11 cellular contexts compared by ENCODE assay signal in the genomic region with DNA sequence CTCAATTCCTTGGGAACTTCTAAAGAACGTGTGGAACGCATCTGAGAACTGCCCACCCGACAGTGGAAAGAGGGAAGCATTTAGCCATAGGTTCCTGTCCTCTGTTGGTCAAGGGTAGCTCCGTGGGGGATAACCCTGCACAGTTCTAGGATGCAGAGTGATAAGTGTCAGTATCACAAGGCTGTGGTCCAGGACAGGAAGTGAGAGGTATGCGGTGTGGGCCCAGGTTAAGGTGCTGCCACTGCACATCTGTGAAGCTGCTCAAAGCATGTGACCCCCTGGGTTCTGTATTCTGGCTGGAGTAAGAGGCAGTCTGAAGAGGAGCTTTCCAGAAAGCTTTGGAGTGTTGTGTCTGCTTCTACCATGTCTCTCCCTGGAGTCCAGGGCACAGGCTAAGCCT. TPM values are rescaled to one million over a fixed set of nuclear protein-coding genes. Genes with fewer than 3 reads are reported as not detected.
DNase-seq lines count a peak whose midpoint lies in the region; ATAC-seq and TF ChIP-seq lines count a peak whose summit lies in the region.
"Had no signal": no experiment of that assay in that cellular context is flagged by ENCODE, and none has a peak within 500 bp of the region (broad histone marks: within the 10 kb centered on the region; RNA-seq: fewer than 3 reads in every experiment).

No MANE protein-coding gene starts in this region.

- POLR2A ChIA-PET in activated B cell treated with CpG ODN at 0.5 μM for 24 hours (lab: Charles Lee) (interaction anchor here (0.6 to 4.9 kb wide), 3 partner anchors 13 to 47 kb away, joined by 5 to 18 read pairs (median 6); no protein-coding TSS in a partner anchor), A673 (lab: Charles Lee; ENCODE audit: low non-redundant PET) (no interaction called here)

- H3K4me1 ChIP-seq in A673 (ENCODE audit: insufficient read depth, low read length, poor library complexity, severe bottlenecking), result peaks cover 59% of the 10 kb centered on the region

- intact Hi-C loops in activated B cell treated with CpG ODN at 0.5 μM for 24 hours (cut with micrococcal nuclease) (no loop called here), A673 (cut with micrococcal nuclease; ENCODE audit: unreplicated experiment) (no loop called here), left ventricle myocardium superior (cut with micrococcal nuclease) (no loop called here)

- DNase-seq in activated B cell treated with CpG ODN at 0.5 μM for 24 hours, result no peak
- no peak for DNase-seq in A673 (ENCODE audit: low spot score)
- no peak for DNase-seq in mucosa of gallbladder (ENCODE audit: low spot score)
- DNase-seq in pons (ENCODE audit: low spot score), result no peak
- no peak for DNase-seq in left ventricle myocardium superior
- DNase-seq: left lung had no signal

- ATAC-seq in GM18499 (IDR thresholded peaks at IDR 0.05; ENCODE audit: insufficient read depth, unreplicated experiment), result peak; percentile 69
- peak; percentile 96 for ATAC-seq in GM19438 (IDR thresholded peaks at IDR 0.05; ENCODE audit: low read depth, unreplicated experiment)
- ATAC-seq in HG02981 (IDR thresholded peaks at IDR 0.05; ENCODE audit: unreplicated experiment), result peak; percentile 98
- ATAC-seq in activated B cell treated with CpG ODN at 0.5 μM for 24 hours (ENCODE audit: low read depth), result peak; percentile 60
- ATAC-seq in left ventricle myocardium superior, result no peak
- ATAC-seq: left lung had no signal

- H3K9me3 ChIP-seq in A673 (ENCODE audit: low read depth, low read length, poor library complexity, severe bottlenecking), result no peaks in the 10 kb centered on the region
- H3K9me3 ChIP-seq: left lung, right atrium auricular region had no signal

- no peak overlapping the region for H3K27ac ChIP-seq in A673 (ENCODE audit: low read depth, low read length, poor library complexity, severe bottlenecking)
- H3K27ac ChIP-seq: left lung, right atrium auricular region had no signal

- H3K9me3 Mint-ChIP-seq in activated B cell treated with CpG ODN at 0.5 μM for 24 hours, result no peaks in the 10 kb centered on the region
- H3K9me3 Mint-ChIP-seq: stimulated activated naive CD8-positive, alpha-beta T cell treated with anti-CD3 and anti-CD28 coated beads, Interleukin-15, Interleukin-2, amounts not matched to agents 100 ng/mL and 50 ng/mL, for 24 hours had no signal

- H3K27me3 ChIP-seq in A673 (replicated peaks; ENCODE audit: insufficient read depth, low read depth, low read length, poor library complexity), result no peaks in the 10 kb centered on the region
- H3K27me3 ChIP-seq: left lung, right atrium auricular region had no signal

- no peak overlapping the region for H3K4me3 ChIP-seq in A673 (ENCODE audit: low read depth, low read length, poor library complexity, severe bottlenecking)
- H3K4me3 ChIP-seq: left lung, right atrium auricular region had no signal

- H3K36me3 Mint-ChIP-seq in activated B cell treated with CpG ODN at 0.5 μM for 24 hours (ENCODE audit: low read depth), result no peaks in the 10 kb centered on the region

- H3K36me3 ChIP-seq in A673 (ENCODE audit: insufficient read depth, low read length, poor library complexity, severe bottlenecking), result no peaks in the 10 kb centered on the region
- H3K36me3 ChIP-seq: left lung, right atrium auricular region had no signal

- H3K4me1 Mint-ChIP-seq in activated B cell treated with CpG ODN at 0.5 μM for 24 hours, result peaks cover 16% of the 10 kb centered on the region

- CTCF ChIA-PET in activated B cell treated with CpG ODN at 0.5 μM for 24 hours (lab: Charles Lee) (interaction anchor here (2.1 kb wide), 1 partner anchor 231 kb away, joined by 5 read pairs; no protein-coding TSS in a partner anchor), A673 (lab: Charles Lee) (no interaction called here)

- TF ChIP-seq CTCF in activated B cell treated with CpG ODN at 0.5 μM for 24 hours (IDR thresholded peaks at IDR 0.05) (no peak), A673 (conservative IDR thresholded peaks at IDR 0.05; ENCODE audit: low read depth, low read length) (no peak)

- BruUV-seq in A673 (replicated peaks; lab: Mats Ljungman, UMichigan), result no TSS peak

- no peaks in the 10 kb centered on the region for H3K27me3 Mint-ChIP-seq in activated B cell treated with CpG ODN at 0.5 μM for 24 hours

- no peak overlapping the region for H3K4me3 Mint-ChIP-seq in activated B cell treated with CpG ODN at 0.5 μM for 24 hours
- H3K4me3 Mint-ChIP-seq: stimulated activated naive CD8-positive, alpha-beta T cell treated with anti-CD3 and anti-CD28 coated beads, Interleukin-15, Interleukin-2, amounts not matched to agents 100 ng/mL and 50 ng/mL, for 24 hours had no signal

- H3K27ac Mint-ChIP-seq in activated B cell treated with CpG ODN at 0.5 μM for 24 hours, result no peak overlapping the region
- H3K27ac Mint-ChIP-seq: stimulated activated naive CD8-positive, alpha-beta T cell treated with anti-CD3 and anti-CD28 coated beads, Interleukin-15, Interleukin-2, amounts not matched to agents 100 ng/mL and 50 ng/mL, for 24 hours had no signal

RNA-seq across cellular contexts. Expression of gene HES1, which starts 51.7 kb away (rescaled TPM):
- total RNA-seq in activated B cell treated with CpG ODN at 0.5 μM for 24 hours (5.0 and 5.9 TPM in 2 replicates), A673 (2021) (136 and 139 TPM in 2 replicates), mucosa of gallbladder (54.1 TPM), left ventricle myocardium superior (13.4 TPM)
